Comparison of ENCODE assay signal across 14 cellular contexts in the genomic region with DNA sequence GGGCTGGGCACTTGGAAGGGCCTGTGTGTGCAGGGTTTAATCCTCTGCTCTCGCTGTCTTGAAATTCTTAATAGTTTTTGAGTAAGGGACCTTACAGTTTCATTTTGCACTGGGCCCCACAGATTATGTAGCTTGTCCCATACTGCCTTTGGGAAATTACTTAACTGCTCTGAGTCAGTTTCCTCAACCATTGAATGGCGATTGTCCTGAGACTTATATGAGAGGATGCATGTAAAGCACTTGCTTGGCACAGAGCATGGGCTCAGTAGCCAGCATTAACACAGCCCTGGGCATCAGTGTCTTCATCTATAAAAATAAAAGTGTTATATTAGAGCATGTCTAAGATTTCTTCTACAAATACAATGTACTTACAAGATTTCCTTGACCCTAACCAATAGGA.
"Had no signal": no experiment of that assay in that cellular context is flagged by ENCODE, and none has a peak within 500 bp of the region (broad histone marks: within the 10 kb centered on the region; RNA-seq: fewer than 3 reads in every experiment).

No MANE protein-coding gene starts in this region.

- H3K9me3 ChIP-seq: colonic mucosa, gastroesophageal sphincter, right atrium auricular region, tibial artery, uterus had no signal

- H3K4me3 ChIP-seq: colonic mucosa, gastroesophageal sphincter, right atrium auricular region, tibial artery, uterus had no signal

- DNase-seq: activated CD4-positive, alpha-beta memory T cell treated with anti-CD3 and anti-CD28 coated beads, Interleukin-2, amount 10 ng/mL, durations not matched to agents 7 days and 5 days; activated CD4-positive, alpha-beta T cell treated with anti-CD3 and anti-CD28 coated beads for 36 hours; activated CD8-positive, alpha-beta memory T cell treated with anti-CD3 and anti-CD28 coated beads, Interleukin-2, amount 50 U/mL, for 4 hours; activated T-cell treated with anti-CD3 and anti-CD28 coated beads, Interleukin-2, amount 50 U/mL, for 72 hours; aorta; caudate nucleus; colonic mucosa; effector CD4-positive, alpha-beta T cell; posterior cingulate gyrus; tibial artery; uterus had no signal

- H3K4me1 ChIP-seq: colonic mucosa, gastroesophageal sphincter, right atrium auricular region, tibial artery, uterus had no signal

- H3K27ac ChIP-seq: colonic mucosa, gastroesophageal sphincter, right atrium auricular region, tibial artery, uterus had no signal

- H3K36me3 ChIP-seq: colonic mucosa, gastroesophageal sphincter, right atrium auricular region, tibial artery, uterus had no signal

- H3K27me3 ChIP-seq: colonic mucosa, gastroesophageal sphincter, right atrium auricular region, tibial artery, uterus had no signal

- ATAC-seq: activated CD4-positive, alpha-beta T cell treated with anti-CD3 and anti-CD28 coated beads for 36 hours; activated T-cell treated with anti-CD3 and anti-CD28 coated beads, Interleukin-2, amount 50 U/mL, for 72 hours; gastroesophageal sphincter; stimulated activated effector memory CD8-positive, alpha-beta T cell treated with anti-CD3 and anti-CD28 coated beads, Interleukin-12 subunit alpha, Interleukin-12 subunit beta, amount 100 ng/mL, for 72 hours had no signal
